11 cellular contexts compared by ENCODE assay signal in genomic region chr2:68367918-68368656, GRCh38. TPM values are rescaled to one million over a fixed set of nuclear protein-coding genes. Genes with fewer than 3 reads are reported as not detected.
DNase-seq lines count a peak whose midpoint lies in the region; ATAC-seq, FAIRE-seq and TF ChIP-seq lines count a peak whose summit lies in the region.
"Had no signal": no experiment of that assay in that cellular context is flagged by ENCODE, and none has a peak within 500 bp of the region (broad histone marks: within the 10 kb centered on the region; RNA-seq: fewer than 3 reads in every experiment).

No MANE protein-coding gene starts in this region.

- H3K9ac ChIP-seq in muscle layer of colon (ENCODE audit: low read length), result no peak overlapping the region
- no peak overlapping the region for H3K9ac ChIP-seq in kidney (ENCODE audit: low read length in 2 of 2)

- H3K4me1 ChIP-seq in muscle layer of colon (ENCODE audit: insufficient read depth, low read length) (no peaks in the 10 kb centered on the region), kidney (ENCODE audit: control insufficient read depth in 1 of 2, insufficient read depth in 1 of 2, low read depth in 1 of 2, low read length in 2 of 2) (peaks cover 0 to 4% of the 10 kb centered on the region in 2 donors)

- H3K4me3 ChIP-seq in HL-60 (replicated peaks; ENCODE audit: insufficient read depth, low read length) (peak overlapping the region; percentile 53), muscle layer of colon (ENCODE audit: low read depth in 1 of 2, low read length in 2 of 2) (no peak overlapping the region), kidney (ENCODE audit: low read length in 2 of 2) (no peak overlapping the region)

- no peak for ATAC-seq in HG02610 (IDR thresholded peaks at IDR 0.05; ENCODE audit: unreplicated experiment)

- no peak for TF ChIP-seq CTCF in HL-60 (IDR thresholded peaks at IDR 0.05; ENCODE audit: insufficient read depth, low read length)
- no peak for TF ChIP-seq CTCF in kidney (IDR thresholded peaks at IDR 0.05; ENCODE audit: borderline replicate concordance, extremely low read depth, insufficient read depth)

- H3K27me3 ChIP-seq in HL-60 (ENCODE audit: insufficient read depth, poor library complexity, severe bottlenecking) (no peaks in the 10 kb centered on the region), muscle layer of colon (ENCODE audit: control insufficient read depth in 1 of 2, insufficient read depth in 2 of 2, low read length in 2 of 2) (no peaks in the 10 kb centered on the region)

- peak; percentile 85 to 93 for DNase-seq in AML-193 (lab: John Stamatoyannopoulos, UW)
- peak in 1 of 2 experiments; percentile 74 for DNase-seq in HL-60 (ENCODE audit: low read depth in 1 of 2, low spot score in 1 of 2)
- DNase-seq in OCI-M2 (lab: John Stamatoyannopoulos, UW; ENCODE audit: unreplicated experiment), result no peak
- DNase-seq in kidney, result no peak
- DNase-seq in NCI-H1048 (lab: John Stamatoyannopoulos, UW), result no peak
- DNase-seq: amniotic stem cell, NCI-H1436 had no signal

- H3K36me3 ChIP-seq in muscle layer of colon (ENCODE audit: insufficient read depth, low read length) (no peaks in the 10 kb centered on the region), kidney (ENCODE audit: control insufficient read depth in 1 of 2, insufficient read depth in 2 of 2, low read length in 2 of 2) (no peaks in the 10 kb centered on the region)

- FAIRE-seq in kidney (lab: Jason Lieb, UNC), result no peak

- H3K9me3 ChIP-seq in muscle layer of colon (ENCODE audit: low read length) (no peaks in the 10 kb centered on the region), kidney (ENCODE audit: control insufficient read depth in 1 of 2, low read length in 2 of 2) (no peaks in the 10 kb centered on the region)

- intact Hi-C loops in kidney (cut with DNase I), result no loop called here

- H3K27ac ChIP-seq in HL-60 (replicated peaks) (peak overlapping the region; percentile 85), angular gyrus (ENCODE audit: low read depth, low read length) (peak overlapping the region; percentile 87), muscle layer of colon (ENCODE audit: low read depth, low read length) (peak overlapping the region; percentile 1), kidney (ENCODE audit: low read depth in 2 of 2, low read length in 2 of 2) (no peak overlapping the region)

RNA-seq across cellular contexts. Expression of gene PLEK, which starts 3.0 kb away (rescaled TPM):
- total RNA-seq in kidney, result 17.3 TPM
- polyA plus RNA-seq in kidney (ENCODE audit: insufficient read depth, low read depth, low replicate concordance), result 2.8 TPM
- total RNA-seq: neural crest cell had no signal

RNA-seq across cellular contexts. Expression of gene CNRIP1, which starts 48.3 kb away (rescaled TPM):
- total RNA-seq in kidney, result 14.1 TPM
- 8.7 TPM for polyA plus RNA-seq in kidney (ENCODE audit: insufficient read depth, low read depth, low replicate concordance)

Comparison
In these comparisons a context has a peak if more than half of its experiments do, and no peak if none do; other contexts are left out.
1. DNase-seq: peak in AML-193 (2 of 2); none in OCI-M2 (single experiment), kidney (single experiment) and NCI-H1048 (single experiment).
2. H3K27ac ChIP-seq: peak in HL-60 (single experiment), angular gyrus (single experiment) and muscle layer of colon (single experiment); none in kidney (0 of 2).